In genomic region chr19:29882719-29883105, GRCh38 we compare ENCODE assay signal across 24 cellular contexts. TPM values are rescaled to one million over a fixed set of nuclear protein-coding genes. Genes with fewer than 3 reads are reported as not detected.
DNase-seq lines count a peak whose midpoint lies in the region; ATAC-seq, FAIRE-seq and TF ChIP-seq lines count a peak whose summit lies in the region.
"Had no signal": no experiment of that assay in that cellular context is flagged by ENCODE, and none has a peak within 500 bp of the region (broad histone marks: within the 10 kb centered on the region; RNA-seq: fewer than 3 reads in every experiment).

No MANE protein-coding gene starts in this region.

- no peak for TF ChIP-seq CTCF in H9 (conservative IDR thresholded peaks at IDR 0.05)
- no peak for TF ChIP-seq CTCF in H1 (IDR thresholded peaks at IDR 0.05; ENCODE audit: control extremely low read depth in 1 of 3, insufficient read depth in 1 of 3, low read depth in 1 of 3, low read length in 3 of 3)
- no peak for TF ChIP-seq CTCF in osteoblast (IDR thresholded peaks at IDR 0.05; ENCODE audit: extremely low read depth, low read depth, low read length)

- peaks cover 0 to 18% of the 10 kb centered on the region in 2 experiments; a peak in 3 of 4 replicates for H3K4me1 Mint-ChIP-seq in H9

- H3K79me2 ChIP-seq in H9 (ENCODE audit: insufficient read depth, low read length) (no peaks in the 10 kb centered on the region), H1 (ENCODE audit: control insufficient read depth in 1 of 2, insufficient read depth in 2 of 2, low read length in 2 of 2) (no peaks in the 10 kb centered on the region), osteoblast (ENCODE audit: insufficient read depth, low read length) (no peaks in the 10 kb centered on the region)

- H4K8ac ChIP-seq in H9 (replicated peaks; ENCODE audit: insufficient read length, low read depth, low read length) (no peak overlapping the region), H1 (ENCODE audit: extremely low read depth, insufficient read depth, low read length) (no peak overlapping the region)

- H3K36me3 ChIP-seq in H1 (ENCODE audit: control insufficient read depth in 2 of 4, insufficient read depth in 4 of 4, low read length in 3 of 4) = no peaks in the 10 kb centered on the region
- no peaks in the 10 kb centered on the region for H3K36me3 ChIP-seq in osteoblast (ENCODE audit: insufficient read depth, low read length)
- H3K36me3 ChIP-seq: BLaER1, Peyer's patch, SJCRH30 had no signal

- CTCF ChIA-PET in H1 (lab: Charles Lee; ENCODE audit: partially characterized antibody) = interaction anchor here (1.1 to 2.3 kb wide), 6 partner anchors 8 to 225 kb away, joined by 3 to 9 read pairs (median 3); no protein-coding TSS in a partner anchor

- H3K9ac ChIP-seq in H9 (ENCODE audit: extremely low read depth, insufficient read length, low read length) = no peak overlapping the region
- no peak overlapping the region for H3K9ac ChIP-seq in H1 (replicated peaks in 1 of 4; ENCODE audit: extremely low read depth in 1 of 4, low read depth in 3 of 4, low read length in 3 of 4)
- H3K9ac ChIP-seq: BLaER1 had no signal

- H3K27me3 ChIP-seq in H9 (ENCODE audit: insufficient read depth, low read length) = no peaks in the 10 kb centered on the region
- no peaks in the 10 kb centered on the region for H3K27me3 ChIP-seq in H1 (replicated peaks in 1 of 4; ENCODE audit: control insufficient read depth in 3 of 4, extremely low read depth in 1 of 4, insufficient read depth in 3 of 4, low read length in 3 of 4)
- H3K27me3 ChIP-seq in osteoblast (ENCODE audit: insufficient read depth, low read length) = peaks cover 7% of the 10 kb centered on the region
- H3K27me3 ChIP-seq: BLaER1, Peyer's patch, SJCRH30 had no signal

- no peak for FAIRE-seq in H1 (lab: Jason Lieb, UNC)
- FAIRE-seq: GM12892, GM19239 had no signal

- no peaks in the 10 kb centered on the region for H3K79me1 ChIP-seq in H9 (ENCODE audit: insufficient read depth, low read depth, low read length, poor library complexity, severe bottlenecking)
- H3K79me1 ChIP-seq in H1 (ENCODE audit: low read depth, low read length) = no peaks in the 10 kb centered on the region

- H2AFZ ChIP-seq in H9 (ENCODE audit: low read length) (no peak overlapping the region), H1 (ENCODE audit: low read length) (peak overlapping the region; percentile 58; the same call in 1 of the 2 replicates), osteoblast (ENCODE audit: low read length) (no peak overlapping the region)

- H3K9me3 Mint-ChIP-seq in H9 = no peaks in the 10 kb centered on the region
- H3K9me3 Mint-ChIP-seq: CD4-positive, alpha-beta T cell had no signal

- no peak overlapping the region for H2AK5ac ChIP-seq in H9 (ENCODE audit: insufficient read length, low read length)
- no peak overlapping the region for H2AK5ac ChIP-seq in H1 (ENCODE audit: low read depth, low read length)

- H3T11ph ChIP-seq in H9 (ENCODE audit: low read length) = no peak overlapping the region

- H3K56ac ChIP-seq in H9 (ENCODE audit: insufficient read length, low read depth, low read length) (no peak overlapping the region), H1 (replicated peaks; ENCODE audit: insufficient read length, low read depth, low read length) (no peak overlapping the region)

- H3K4me1 ChIP-seq in H9 (ENCODE audit: insufficient read depth, low read length) = no peaks in the 10 kb centered on the region; the same call in 1 of the 2 replicates
- peaks cover 0 to 8% (median 1%) of the 10 kb centered on the region in 4 experiments; a peak in 3 of 7 replicates for H3K4me1 ChIP-seq in H1 (replicated peaks in 1 of 4; ENCODE audit: control insufficient read depth in 3 of 4, insufficient read depth in 4 of 4, low read length in 3 of 4)
- H3K4me1 ChIP-seq in osteoblast (ENCODE audit: insufficient read depth, low read length) = peaks cover 3% of the 10 kb centered on the region
- H3K4me1 ChIP-seq: Caco-2, Peyer's patch, SJCRH30 had no signal

- no peak overlapping the region for H4K5ac ChIP-seq in H9 (ENCODE audit: insufficient read length, low read depth, low read length)
- H4K5ac ChIP-seq in H1 (ENCODE audit: insufficient read length, low read depth, low read length) = no peak overlapping the region

- H3K9me3 ChIP-seq in H9 (ENCODE audit: control insufficient read depth, low read depth, low read length) (no peaks in the 10 kb centered on the region), H1 (ENCODE audit: insufficient read depth in 2 of 2, low read depth in 1 of 2, low read length in 1 of 2) (no peaks in the 10 kb centered on the region), osteoblast (ENCODE audit: low read depth, low read length) (no peaks in the 10 kb centered on the region)
- H3K9me3 ChIP-seq: BLaER1, Caco-2, Peyer's patch, SJCRH30 had no signal

- H4K20me1 ChIP-seq in H9 (ENCODE audit: control insufficient read depth, insufficient read depth, insufficient read length) = no peaks in the 10 kb centered on the region
- no peaks in the 10 kb centered on the region for H4K20me1 ChIP-seq in H1 (replicated peaks in 1 of 2; ENCODE audit: control insufficient read depth in 1 of 2, insufficient read depth in 2 of 2, low read length in 2 of 2)
- no peaks in the 10 kb centered on the region for H4K20me1 ChIP-seq in osteoblast (ENCODE audit: insufficient read depth, low read length)
- H4K20me1 ChIP-seq: BLaER1 had no signal

- H3K4me3 Mint-ChIP-seq in H9 = no peak overlapping the region
- H3K4me3 Mint-ChIP-seq: CD4-positive, alpha-beta T cell had no signal

- no peak for TF ChIP-seq EP300 in H1 (IDR thresholded peaks at IDR 0.05; ENCODE audit: borderline replicate concordance in 1 of 2, low read depth in 2 of 2, low read length in 2 of 2)

- H4K91ac ChIP-seq in H9 (ENCODE audit: insufficient read length, low read depth, low read length) (no peak overlapping the region), H1 (replicated peaks; ENCODE audit: insufficient read length, low read length) (no peak overlapping the region)

- H3K4ac ChIP-seq in H9 (ENCODE audit: low read depth, low read length) = no peak overlapping the region
- no peak overlapping the region for H3K4ac ChIP-seq in H1 (replicated peaks; ENCODE audit: insufficient read length, low read depth, low read length)

- no peak overlapping the region for H2BK120ac ChIP-seq in H9 (ENCODE audit: low read depth, low read length, poor library complexity, severe bottlenecking)
- no peak overlapping the region for H2BK120ac ChIP-seq in H1 (replicated peaks; ENCODE audit: low read depth, low read length)

- H3K4me2 ChIP-seq in H9 (ENCODE audit: insufficient read depth, insufficient read length, low read length) (no peak overlapping the region), H1 (ENCODE audit: insufficient read depth in 1 of 2, low read depth in 2 of 2, low read length in 2 of 2) (peak overlapping the region in 1 of 2 experiments; percentile 28; a peak in 1 of 4 replicates), osteoblast (ENCODE audit: insufficient read depth, low read length) (peak overlapping the region; percentile 43)
- H3K4me2 ChIP-seq: BLaER1 had no signal

- no peak for TF ChIP-seq RAD21 in H1 (IDR thresholded peaks at IDR 0.05 in 1 of 2, conservative IDR thresholded peaks at IDR 0.05 in 1 of 2; ENCODE audit: low read depth in 2 of 2, low read length in 2 of 2)

- peaks cover 23% of the 10 kb centered on the region for H3K27me3 Mint-ChIP-seq in H9 (ENCODE audit: low read depth)

- no peak overlapping the region; a peak in 1 of 7 replicates for H3K27ac Mint-ChIP-seq in H9
- H3K27ac Mint-ChIP-seq: CD4-positive, alpha-beta T cell had no signal

- H3K27ac ChIP-seq in H9 (ENCODE audit: insufficient read length, low read depth, low read length) (no peak overlapping the region), H1 (ENCODE audit: low read depth, low read length) (no peak overlapping the region), osteoblast (ENCODE audit: low read depth, low read length) (no peak overlapping the region)
- H3K27ac ChIP-seq: 22Rv1, BLaER1, Peyer's patch, SJCRH30 had no signal

- H3K23me2 ChIP-seq in H9 (ENCODE audit: insufficient read length, low read depth, low read length, poor library complexity, severe bottlenecking) (no peaks in the 10 kb centered on the region), H1 (ENCODE audit: low read depth, low read length) (no peaks in the 10 kb centered on the region; the same call in 1 of the 2 replicates)

- H3K23ac ChIP-seq in H9 (ENCODE audit: insufficient read length, low read depth, low read length) (no peak overlapping the region), H1 (ENCODE audit: insufficient read length) (no peak overlapping the region)

- POLR2A ChIA-PET in H1 (lab: Charles Lee; ENCODE audit: partially characterized antibody) = interaction anchor here (1.2 kb wide), 1 partner anchor 76 kb away, joined by 3 read pairs; no protein-coding TSS in a partner anchor

- H3K4me3 ChIP-seq in H1 (ENCODE audit: extremely low read depth in 1 of 4, insufficient read depth in 2 of 4, low read depth in 3 of 4, low read length in 4 of 4) = no peak overlapping the region
- H3K4me3 ChIP-seq in osteoblast (ENCODE audit: insufficient read depth, low read length) = no peak overlapping the region
- H3K4me3 ChIP-seq: BLaER1, Peyer's patch, SJCRH30 had no signal

- H2BK20ac ChIP-seq in H9 (ENCODE audit: low read depth, low read length, poor library complexity, severe bottlenecking) (no peak overlapping the region), H1 (ENCODE audit: low read length) (0 out of 2 replicates have a peak overlapping the region, but pooled peaks have one; percentile 40)

- no CpG with 5 or more reads among the region's 13 CpGs for WGBS in H9 (ENCODE audit: extremely low coverage, insufficient read length, low lambda C conversion rate)
- WGBS in H1 (ENCODE audit: extremely low coverage in 1 of 2, insufficient coverage in 1 of 2, insufficient read length in 1 of 2, insufficient replicate concordance in 2 of 2, low coverage in 1 of 2, low lambda C conversion rate in 2 of 2, missing lambda C conversion rate in 1 of 2), 2 experiments = 67% methylated on average over 13 of the region's 13 CpGs; no CpG with 5 or more reads in 1 of the 2 experiments

- no peaks in the 10 kb centered on the region; a peak in 1 of 7 replicates for H3K36me3 Mint-ChIP-seq in H9 (ENCODE audit: insufficient read depth in 1 of 3, low read depth in 3 of 3)

- TF ChIP-seq POLR2A in H1 (IDR thresholded peaks at IDR 0.05; ENCODE audit: control extremely low read depth in 1 of 2, low read depth in 2 of 2, low read length in 2 of 2) = no peak

- H2BK12ac ChIP-seq in H9 (ENCODE audit: insufficient read length, low read depth, low read length) (no peak overlapping the region), H1 (ENCODE audit: low read depth, low read length) (no peak overlapping the region; the same call in 1 of the 2 replicates)

- H3K14ac ChIP-seq in H9 (ENCODE audit: insufficient read depth, low read length) (peak overlapping the region; percentile 39; the same call in 1 of the 2 replicates), H1 (ENCODE audit: insufficient read length) (no peak overlapping the region)

- H2BK15ac ChIP-seq in H9 (ENCODE audit: low read depth, low read length) = no peak overlapping the region
- no peak overlapping the region for H2BK15ac ChIP-seq in H1 (ENCODE audit: low read length)

- peak; percentile 15 for DNase-seq in NCI-H146 (lab: John Stamatoyannopoulos, UW)
- DNase-seq in NCI-H146 treated with DMSO at 0.1 percent for 48 hours (lab: John Stamatoyannopoulos, UW; ENCODE audit: unreplicated experiment) = no peak
- peak; percentile 48 for DNase-seq in H9
- DNase-seq in H1 (ENCODE audit: low read depth in 1 of 2, low spot score in 2 of 2) = peak in 1 of 2 experiments; percentile 53
- DNase-seq in osteoblast (ENCODE audit: insufficient read length, low spot score, missing footprints) = no peak
- no peak for DNase-seq in middle frontal gyrus (ENCODE audit: extremely low spot score, low spot score)
- DNase-seq in NCI-H1417 (lab: John Stamatoyannopoulos, UW) = no peak
- DNase-seq: ACHN; Caco-2; CD4-positive, alpha-beta T cell; DMS153; MV-4-11; NCI-H1105 treated with DMSO at 0.1 percent for 48 hours; NCI-H187 treated with DMSO at 0.1 percent for 48 hours; NCI-H2107; NCI-H446 treated with DMSO at 0.1 percent for 48 hours; NCI-H526 treated with DMSO at 0.1 percent for 48 hours; SJCRH30 had no signal

- H3K18ac ChIP-seq in H9 (ENCODE audit: insufficient read length, low read depth, low read length) = no peak overlapping the region
- H3K18ac ChIP-seq in H1 (ENCODE audit: extremely low read depth, low read length) = no peak overlapping the region

- ATAC-seq in GM18858 (IDR thresholded peaks at IDR 0.05; ENCODE audit: unreplicated experiment) = no peak

- H2BK5ac ChIP-seq in H9 (ENCODE audit: insufficient read length, low read length) (no peak overlapping the region), H1 (ENCODE audit: low read depth, low read length) (no peak overlapping the region)

RNA-seq across cellular contexts. Expression of gene URI1, which starts 59.3 kb away (rescaled TPM):
- total RNA-seq in H9 (2021) = 51.1 and 54.3 TPM in 2 replicates
- 59.3 and 64.3 TPM in 2 replicates for total RNA-seq in H1 (2021; fragmentation: NEBNext Ultra II Directional; extraction: Animal tissue kit (Norgen Biotek cat#: 25700))
- 15.4 and 27.7 TPM in 2 replicates for polyA plus RNA-seq in H1 (2011; rRNA removed)
- polyA plus RNA-seq in H1 (2011; cell fraction: cytosol; rRNA removed) = 43.2 TPM
- 13.8 TPM for polyA plus RNA-seq in H1 (2011; cell fraction: nucleus; rRNA removed)
- 35.6 to 48.9 TPM (median 37.9 TPM) in 4 replicates for polyA plus RNA-seq in H1 (2012, experiment 1 of 2)
- polyA plus RNA-seq in H1 (2012, experiment 2 of 2) = 11.4 TPM
- polyA plus RNA-seq in H1 (2013, experiment 1 of 2) = 46.8 TPM
- 45.1 TPM for polyA plus RNA-seq in H1 (2013, experiment 2 of 2)
- polyA minus RNA-seq in H1 (2011; rRNA and poly(A)+ RNA removed) = 46.6 and 74.6 TPM in 2 replicates
- 24.0 TPM for polyA minus RNA-seq in H1 (2011; cell fraction: cytosol; rRNA and poly(A)+ RNA removed)
- 83.1 TPM for polyA minus RNA-seq in H1 (2011; cell fraction: nucleus; rRNA and poly(A)+ RNA removed)
- total RNA-seq in osteoblast = 72.8 and 86.1 TPM in 2 replicates

Comparison
In these comparisons a context has a peak if more than half of its experiments do, and no peak if none do; other contexts are left out.
1. DNase-seq: peak in NCI-H146 (single experiment) and H9 (single experiment); none in NCI-H146 treated with DMSO at 0.1 percent for 48 hours (single experiment), osteoblast (single experiment), middle frontal gyrus (single experiment) and NCI-H1417 (0 of 3).